8 cellular contexts compared by ENCODE assay signal in the genomic region with DNA sequence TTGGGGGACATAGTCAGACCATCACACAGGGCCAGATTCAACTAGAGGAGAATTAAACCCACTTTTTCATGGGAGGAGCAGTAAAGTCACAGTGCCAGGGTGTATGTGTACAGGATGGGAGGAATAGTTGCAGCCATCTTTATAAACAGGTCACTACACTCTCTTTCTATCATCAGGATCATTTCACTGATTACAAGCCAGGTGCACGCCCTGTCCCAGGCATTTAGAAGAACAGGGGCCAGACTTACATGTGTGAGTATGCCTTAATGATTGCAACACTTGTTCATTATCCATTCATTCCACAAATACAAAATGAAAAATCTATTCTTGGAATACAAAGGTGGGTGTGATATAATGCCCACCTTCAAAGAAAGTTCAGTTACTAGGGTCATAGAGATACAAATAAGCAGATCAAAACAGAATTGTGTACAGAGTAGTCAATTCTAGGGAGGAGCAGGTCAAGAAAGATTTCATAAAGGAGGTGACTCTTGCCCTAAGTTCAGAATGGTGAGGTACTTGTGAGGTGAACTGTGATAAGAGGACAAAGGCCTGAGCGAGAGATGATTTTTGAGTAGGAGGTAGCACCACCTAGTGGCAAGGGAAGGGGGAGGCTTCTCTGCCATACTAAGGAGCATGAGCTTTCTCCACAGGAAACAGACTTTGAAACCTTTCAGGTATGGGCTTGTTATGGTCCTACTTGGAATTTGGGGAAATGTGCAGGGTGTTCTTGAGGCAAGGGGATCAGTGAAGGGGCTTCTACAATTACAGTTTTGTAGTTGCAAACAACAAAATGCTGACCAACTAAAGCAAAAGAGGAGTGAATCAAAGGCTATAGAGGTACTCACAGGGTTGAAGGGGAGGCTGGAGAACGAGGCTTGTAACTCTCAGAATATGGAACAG.
A peak's percentile ranks its signal among the peaks of the same experiment; 100 is the strongest.
DNase-seq lines count a peak whose midpoint lies in the region; ATAC-seq, FAIRE-seq and TF ChIP-seq lines count a peak whose summit lies in the region.

No MANE protein-coding gene starts in this region.

- no peaks in the 10 kb centered on the region for H4K20me1 ChIP-seq in osteoblast (ENCODE audit: insufficient read depth, low read length)

- H3K36me3 ChIP-seq in osteoblast (ENCODE audit: insufficient read depth, low read length) = no peaks in the 10 kb centered on the region

- H3K4me2 ChIP-seq in osteoblast (ENCODE audit: insufficient read depth, low read length) = no peak overlapping the region

- POLR2A ChIA-PET in activated CD8-positive, alpha-beta T cell treated with anti-CD3 and anti-CD28 coated beads for 36 hours (lab: Charles Lee) = no interaction called here

- no peak overlapping the region for H3K4me3 Mint-ChIP-seq in activated CD8-positive, alpha-beta T cell treated with anti-CD3 and anti-CD28 coated beads for 36 hours

- FAIRE-seq in GM19239 (lab: Jason Lieb, UNC) = peak; percentile 90

- no peak overlapping the region for H2AFZ ChIP-seq in osteoblast (ENCODE audit: low read length)

- intact Hi-C loops in activated CD8-positive, alpha-beta T cell treated with anti-CD3 and anti-CD28 coated beads for 36 hours (cut with micrococcal nuclease) = loop anchor here (5.0 kb wide), 1 partner anchor 280 kb away; no protein-coding TSS in a partner anchor

- no peaks in the 10 kb centered on the region for H3K4me1 Mint-ChIP-seq in activated CD8-positive, alpha-beta T cell treated with anti-CD3 and anti-CD28 coated beads for 36 hours (ENCODE audit: low read depth)

- H3K9me3 ChIP-seq in osteoblast (ENCODE audit: low read depth, low read length) = no peaks in the 10 kb centered on the region

- H3K4me1 ChIP-seq in osteoblast (ENCODE audit: insufficient read depth, low read length) = no peaks in the 10 kb centered on the region

- H3K27me3 ChIP-seq in osteoblast (ENCODE audit: insufficient read depth, low read length) = no peaks in the 10 kb centered on the region

- TF ChIP-seq CTCF in activated CD8-positive, alpha-beta T cell treated with anti-CD3 and anti-CD28 coated beads for 36 hours (IDR thresholded peaks at IDR 0.05) = peak; percentile 67
- TF ChIP-seq CTCF in osteoblast (IDR thresholded peaks at IDR 0.05; ENCODE audit: extremely low read depth, low read depth, low read length) = peak; percentile 82

- peaks cover 8% of the 10 kb centered on the region for H3K27me3 Mint-ChIP-seq in activated CD8-positive, alpha-beta T cell treated with anti-CD3 and anti-CD28 coated beads for 36 hours

- peaks cover 13% of the 10 kb centered on the region for H3K9me3 Mint-ChIP-seq in activated CD8-positive, alpha-beta T cell treated with anti-CD3 and anti-CD28 coated beads for 36 hours

- H3K79me2 ChIP-seq in osteoblast (ENCODE audit: insufficient read depth, low read length) = no peaks in the 10 kb centered on the region

- CTCF ChIA-PET in activated CD8-positive, alpha-beta T cell treated with anti-CD3 and anti-CD28 coated beads for 36 hours (lab: Charles Lee) = interaction anchor here (0.7 to 3.3 kb wide), 9 partner anchors 10 to 280 kb away, joined by 3 to 39 read pairs (median 4); no protein-coding TSS in a partner anchor

- H3K27ac Mint-ChIP-seq in activated CD8-positive, alpha-beta T cell treated with anti-CD3 and anti-CD28 coated beads for 36 hours = no peak overlapping the region

- H3K27ac ChIP-seq in osteoblast (ENCODE audit: low read depth, low read length) = no peak overlapping the region

- peak; percentile 90 for ATAC-seq in HG03103 (IDR thresholded peaks at IDR 0.05; ENCODE audit: low read depth, unreplicated experiment)
- ATAC-seq in activated CD8-positive, alpha-beta T cell treated with anti-CD3 and anti-CD28 coated beads for 36 hours = peak; percentile 64

- no peaks in the 10 kb centered on the region for H3K36me3 Mint-ChIP-seq in activated CD8-positive, alpha-beta T cell treated with anti-CD3 and anti-CD28 coated beads for 36 hours (ENCODE audit: low read depth)

- H3K4me3 ChIP-seq in osteoblast (ENCODE audit: insufficient read depth, low read length) = no peak overlapping the region

- DNase-seq in DMS153 treated with DMSO at 0.1 percent for 48 hours (lab: John Stamatoyannopoulos, UW; ENCODE audit: unreplicated experiment) (peak; percentile 74), GM19239 (ENCODE audit: insufficient read length, low spot score) (peak; percentile 39), NCI-H345 (lab: John Stamatoyannopoulos, UW) (peak; percentile 62), fibroblast of the conjunctiva (ENCODE audit: low read depth) (peak; percentile 13), osteoblast (ENCODE audit: insufficient read length, low spot score, missing footprints) (peak; percentile 81)
- peak; percentile 54 for DNase-seq in activated CD8-positive, alpha-beta T cell treated with anti-CD3 and anti-CD28 coated beads for 36 hours
- DNase-seq in effector CD4-positive, alpha-beta T cell = no peak
